14 cellular contexts compared by ENCODE assay signal in the genomic region with DNA sequence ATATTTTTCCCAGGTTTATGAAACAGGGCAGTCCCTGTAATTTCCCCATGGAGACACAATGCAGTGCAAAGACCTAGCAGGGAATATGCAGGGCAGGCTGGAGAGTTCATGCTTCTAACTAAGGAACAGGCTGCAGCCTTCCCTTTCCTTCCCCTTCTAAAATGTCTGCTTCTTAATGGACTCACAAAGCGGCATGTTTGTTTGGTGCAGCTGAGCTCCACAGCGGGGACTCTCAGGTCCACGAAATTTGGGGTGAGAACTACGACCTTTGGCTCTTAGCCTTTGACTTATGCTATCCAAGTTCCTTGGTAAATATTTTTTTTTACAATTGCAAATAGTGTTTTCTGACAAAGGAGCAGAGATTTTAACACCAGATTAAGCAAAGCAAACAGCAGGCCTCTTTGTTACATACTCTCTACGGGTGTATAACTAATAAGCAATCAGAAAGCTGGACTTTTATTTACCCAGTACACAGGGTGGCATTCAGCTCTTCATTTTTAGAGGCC.
DNase-seq lines count a peak whose midpoint lies in the region; ATAC-seq, FAIRE-seq and TF ChIP-seq lines count a peak whose summit lies in the region.
"Had no signal": no experiment of that assay in that cellular context is flagged by ENCODE, and none has a peak within 500 bp of the region (broad histone marks: within the 10 kb centered on the region; RNA-seq: fewer than 3 reads in every experiment).

No MANE protein-coding gene starts in this region.

- DNase-seq in NCI-H146 treated with DMSO at 0.1 percent for 48 hours (lab: John Stamatoyannopoulos, UW; ENCODE audit: unreplicated experiment) (peak; percentile 21), endodermal cell (no peak), pancreas (no peak), NCI-H1105 (lab: John Stamatoyannopoulos, UW) (no peak), inferior parietal cortex (ENCODE audit: extremely low spot score) (no peak)
- DNase-seq in activated CD8-positive, alpha-beta memory T cell treated with anti-CD3 and anti-CD28 coated beads, Interleukin-2, amount 10 ng/mL, durations not matched to agents 7 days and 5 days = no peak
- no peak for DNase-seq in CD8-positive, alpha-beta memory T cell
- DNase-seq: NCI-H1092, NCI-H2171 had no signal

- H3K27ac ChIP-seq in BLaER1 (no peak overlapping the region), endodermal cell (ENCODE audit: low read depth, low read length) (no peak overlapping the region), pancreas (peak overlapping the region in 3 of 4 donors; percentile 56 to 88 (median 78))
- no peak overlapping the region for H3K27ac ChIP-seq in CD8-positive, alpha-beta memory T cell (ENCODE audit: low read depth, low read length)
- H3K27ac ChIP-seq: brain microvascular endothelial cell, prostate gland had no signal

- peak in 1 of 4 donors; percentile 12 for ATAC-seq in pancreas
- no peak for ATAC-seq in activated CD8-positive, alpha-beta memory T cell treated with anti-CD3 and anti-CD28 coated beads, Interleukin-2, amount 10 ng/mL, durations not matched to agents 7 days and 5 days

- TF ChIP-seq CTCF in endodermal cell (conservative IDR thresholded peaks at IDR 0.05) (no peak), pancreas (IDR thresholded peaks at IDR 0.05) (no peak)

- H3K9me3 ChIP-seq in BLaER1 = no peaks in the 10 kb centered on the region
- H3K9me3 ChIP-seq in endodermal cell (ENCODE audit: control insufficient read depth, low read length) = no peaks in the 10 kb centered on the region
- no peaks in the 10 kb centered on the region for H3K9me3 ChIP-seq in pancreas
- no peaks in the 10 kb centered on the region for H3K9me3 ChIP-seq in CD8-positive, alpha-beta memory T cell (ENCODE audit: low read length)
- H3K9me3 ChIP-seq: prostate gland had no signal

- no peak overlapping the region for H3K9ac ChIP-seq in BLaER1
- H3K9ac ChIP-seq in endodermal cell (ENCODE audit: extremely low read depth, low read length, poor library complexity, severe bottlenecking) = no peak overlapping the region

- no peak for FAIRE-seq in pancreas (lab: Jason Lieb, UNC)

- peaks cover 54% of the 10 kb centered on the region for H3K4me1 Mint-ChIP-seq in endodermal cell
- H3K4me1 Mint-ChIP-seq in activated CD8-positive, alpha-beta memory T cell treated with anti-CD3 and anti-CD28 coated beads, Interleukin-2, amount 10 ng/mL, durations not matched to agents 7 days and 5 days = peaks cover 17% of the 10 kb centered on the region
- peaks cover 16 to 18% (median 17%) of the 10 kb centered on the region in 3 donors for H3K4me1 Mint-ChIP-seq in CD8-positive, alpha-beta memory T cell

- H3K4me3 ChIP-seq in BLaER1 = no peak overlapping the region
- H3K4me3 ChIP-seq in endodermal cell (ENCODE audit: low read length) = peak overlapping the region; percentile 7
- H3K4me3 ChIP-seq in pancreas = no peak overlapping the region
- no peak overlapping the region for H3K4me3 ChIP-seq in CD8-positive, alpha-beta memory T cell (ENCODE audit: low read length)
- H3K4me3 ChIP-seq: prostate gland had no signal

- H3K4me2 ChIP-seq in BLaER1 = 0 out of 2 replicates have a peak overlapping the region, but pooled peaks have one; percentile 7

- H3K36me3 ChIP-seq in BLaER1 = no peaks in the 10 kb centered on the region
- H3K36me3 ChIP-seq in endodermal cell (ENCODE audit: control insufficient read depth, insufficient read depth, low read length) = no peaks in the 10 kb centered on the region
- no peaks in the 10 kb centered on the region for H3K36me3 ChIP-seq in pancreas
- H3K36me3 ChIP-seq in CD8-positive, alpha-beta memory T cell (ENCODE audit: insufficient read depth, low read length) = no peaks in the 10 kb centered on the region
- H3K36me3 ChIP-seq: brain microvascular endothelial cell, prostate gland had no signal

- H4K20me1 ChIP-seq in BLaER1 = no peaks in the 10 kb centered on the region

- H3K27me3 Mint-ChIP-seq in endodermal cell (ENCODE audit: insufficient read depth) = peaks cover 10% of the 10 kb centered on the region
- no peaks in the 10 kb centered on the region for H3K27me3 Mint-ChIP-seq in activated CD8-positive, alpha-beta memory T cell treated with anti-CD3 and anti-CD28 coated beads, Interleukin-2, amount 10 ng/mL, durations not matched to agents 7 days and 5 days
- peaks cover 0 to 2% of the 10 kb centered on the region in 2 donors for H3K27me3 Mint-ChIP-seq in CD8-positive, alpha-beta memory T cell

- intact Hi-C loops in pancreas (cut with DNase I) = no loop called here

- POLR2A ChIA-PET in CD8-positive, alpha-beta memory T cell (lab: Charles Lee) = no interaction called here

- no peaks in the 10 kb centered on the region for H3K36me3 Mint-ChIP-seq in endodermal cell (ENCODE audit: low read depth)
- peaks cover 3% of the 10 kb centered on the region for H3K36me3 Mint-ChIP-seq in activated CD8-positive, alpha-beta memory T cell treated with anti-CD3 and anti-CD28 coated beads, Interleukin-2, amount 10 ng/mL, durations not matched to agents 7 days and 5 days
- H3K36me3 Mint-ChIP-seq in CD8-positive, alpha-beta memory T cell = peaks cover 0 to 6% (median 2%) of the 10 kb centered on the region in 3 donors
- H3K36me3 Mint-ChIP-seq: mesothelial cell of epicardium had no signal

- H3K27me3 ChIP-seq in BLaER1 (no peaks in the 10 kb centered on the region), endodermal cell (ENCODE audit: control insufficient read depth, insufficient read depth, low read length, poor library complexity, severe bottlenecking) (no peaks in the 10 kb centered on the region), pancreas (no peaks in the 10 kb centered on the region)
- no peaks in the 10 kb centered on the region for H3K27me3 ChIP-seq in CD8-positive, alpha-beta memory T cell (ENCODE audit: insufficient read depth, low read length, poor library complexity, severe bottlenecking)
- H3K27me3 ChIP-seq: brain microvascular endothelial cell had no signal

- H3K4me3 Mint-ChIP-seq in endodermal cell = no peak overlapping the region
- H3K4me3 Mint-ChIP-seq in activated CD8-positive, alpha-beta memory T cell treated with anti-CD3 and anti-CD28 coated beads, Interleukin-2, amount 10 ng/mL, durations not matched to agents 7 days and 5 days = no peak overlapping the region
- no peak overlapping the region for H3K4me3 Mint-ChIP-seq in CD8-positive, alpha-beta memory T cell
- H3K4me3 Mint-ChIP-seq: activated CD8-positive, alpha-beta T cell treated with anti-CD3 and anti-CD28 coated beads, Interleukin-2, amount 10 ng/mL, durations not matched to agents 7 days and 5 days; mesothelial cell of epicardium had no signal

- H3K4me1 ChIP-seq in BLaER1 (peaks cover 69% of the 10 kb centered on the region), endodermal cell (ENCODE audit: control insufficient read depth, insufficient read depth, low read length) (peaks cover 18% of the 10 kb centered on the region), pancreas (peaks cover 69 to 84% (median 80%) of the 10 kb centered on the region in 3 donors)
- H3K4me1 ChIP-seq in CD8-positive, alpha-beta memory T cell (ENCODE audit: insufficient read depth, low read length) = peaks cover 11% of the 10 kb centered on the region
- H3K4me1 ChIP-seq: prostate gland had no signal

- no peak overlapping the region for H3K27ac Mint-ChIP-seq in endodermal cell
- H3K27ac Mint-ChIP-seq in activated CD8-positive, alpha-beta memory T cell treated with anti-CD3 and anti-CD28 coated beads, Interleukin-2, amount 10 ng/mL, durations not matched to agents 7 days and 5 days = no peak overlapping the region
- peak overlapping the region in 1 of 8 donors; percentile 82 for H3K27ac Mint-ChIP-seq in CD8-positive, alpha-beta memory T cell

- WGBS in endodermal cell (ENCODE audit: insufficient coverage in 1 of 2, insufficient read length in 1 of 2), 2 experiments = 56 to 66% methylated on average over 4 to 5 of the region's 5 CpGs
- 35% methylated on average over 5 of the region's 5 CpGs for WGBS in pancreas, 2 donors

- CTCF ChIA-PET in activated CD8-positive, alpha-beta memory T cell treated with anti-CD3 and anti-CD28 coated beads, Interleukin-2, amount 10 ng/mL, durations not matched to agents 7 days and 5 days (lab: Charles Lee) = interaction anchor here (1.9 kb wide), 1 partner anchor 375 kb away, joined by 5 read pairs; no protein-coding TSS in a partner anchor
- CTCF ChIA-PET in CD8-positive, alpha-beta memory T cell (lab: Charles Lee) = no interaction called here

- H3K9me3 Mint-ChIP-seq in endodermal cell = no peaks in the 10 kb centered on the region
- no peaks in the 10 kb centered on the region for H3K9me3 Mint-ChIP-seq in activated CD8-positive, alpha-beta memory T cell treated with anti-CD3 and anti-CD28 coated beads, Interleukin-2, amount 10 ng/mL, durations not matched to agents 7 days and 5 days (ENCODE audit: low read depth)
- H3K9me3 Mint-ChIP-seq in CD8-positive, alpha-beta memory T cell = no peaks in the 10 kb centered on the region

Comparison
In these comparisons a context has a peak if more than half of its experiments do, and no peak if none do; other contexts are left out.
1. H3K27ac ChIP-seq: peak in pancreas (3 of 4); none in BLaER1 (single experiment), endodermal cell (single experiment) and CD8-positive, alpha-beta memory T cell (single experiment).